In genomic region chr3:12286927-12287726, GRCh38 we compare ENCODE assay signal across 1 cellular context.
TF ChIP-seq lines count a peak whose summit lies in the region.

No MANE protein-coding gene starts in this region.

TF ChIP-seq in HepG2, 621 proteins besides CTCF, POLR2A, EP300 and RAD21 (continued from another document and continues in another):
- TF ChIP-seq GATAD1 (CRISPR knock-in tag; IDR thresholded peaks at IDR 0.05) (no peak), ZNF724P (CRISPR knock-in tag; IDR thresholded peaks at IDR 0.05; ENCODE audit: borderline replicate concordance) (no peak), ZNF484 (CRISPR knock-in tag; IDR thresholded peaks at IDR 0.05; ENCODE audit: borderline replicate concordance, low read depth) (no peak), CENPT (CRISPR knock-in tag; IDR thresholded peaks at IDR 0.05; ENCODE audit: low read depth) (no peak), PAF1 (CRISPR knock-in tag; IDR thresholded peaks at IDR 0.05) (no peak), KLF12 (CRISPR knock-in tag; IDR thresholded peaks at IDR 0.05; ENCODE audit: borderline replicate concordance) (no peak), CENPBD1 (CRISPR knock-in tag; IDR thresholded peaks at IDR 0.05; ENCODE audit: borderline replicate concordance, low read depth) (no peak), ZNF275 (CRISPR knock-in tag; IDR thresholded peaks at IDR 0.05; ENCODE audit: borderline replicate concordance) (no peak), ZNF709 (CRISPR knock-in tag; IDR thresholded peaks at IDR 0.05) (no peak), ZBTB39 (CRISPR knock-in tag; IDR thresholded peaks at IDR 0.05) (no peak), ZNF18 (CRISPR knock-in tag; IDR thresholded peaks at IDR 0.05; ENCODE audit: insufficient replicate concordance) (no peak), GATA4 (IDR thresholded peaks at IDR 0.05; ENCODE audit: borderline replicate concordance, low read depth) (no peak), HINFP (CRISPR knock-in tag; IDR thresholded peaks at IDR 0.05; ENCODE audit: low read depth) (no peak), DBP (CRISPR knock-in tag; IDR thresholded peaks at IDR 0.05; ENCODE audit: not compliant biosample characterization) (no peak), ZNF276 (CRISPR knock-in tag; IDR thresholded peaks at IDR 0.05; ENCODE audit: low read depth) (no peak), FOXP1 (IDR thresholded peaks at IDR 0.05) (no peak), FOXP1 (CRISPR knock-in tag; IDR thresholded peaks at IDR 0.05) (no peak), ZNF414 (CRISPR knock-in tag; IDR thresholded peaks at IDR 0.05) (0 out of 2 replicates have a peak, but pooled peaks have one; percentile 40), ZNF30 (CRISPR knock-in tag; IDR thresholded peaks at IDR 0.05) (no peak), SRF (IDR thresholded peaks at IDR 0.05; ENCODE audit: low read depth, low read length) (no peak), IKZF1 (IDR thresholded peaks at IDR 0.05) (no peak), ZNF660 (CRISPR knock-in tag; IDR thresholded peaks at IDR 0.05; ENCODE audit: borderline replicate concordance, low read depth) (no peak), YEATS4 (CRISPR knock-in tag; IDR thresholded peaks at IDR 0.05; ENCODE audit: borderline replicate concordance) (peak; percentile 14; the same call in 1 of the 2 replicates), TFE3 (CRISPR knock-in tag; IDR thresholded peaks at IDR 0.05) (0 out of 2 replicates have a peak, but pooled peaks have one; percentile 11), FOXJ3 (CRISPR knock-in tag; IDR thresholded peaks at IDR 0.05; ENCODE audit: borderline replicate concordance) (no peak), ZMAT3 (CRISPR knock-in tag; conservative IDR thresholded peaks at IDR 0.05) (0 out of 2 replicates have a peak, but pooled peaks have one; percentile 36), ZNF749 (CRISPR knock-in tag; IDR thresholded peaks at IDR 0.05; ENCODE audit: borderline replicate concordance) (no peak), MTA1 (CRISPR knock-in tag; IDR thresholded peaks at IDR 0.05; ENCODE audit: borderline replicate concordance) (no peak), ZNF446 (CRISPR knock-in tag; IDR thresholded peaks at IDR 0.05) (no peak; the same call in 1 of the 2 replicates), ZFX (CRISPR knock-in tag; IDR thresholded peaks at IDR 0.05; ENCODE audit: low read depth) (peak; percentile 58), MXD1 (CRISPR knock-in tag; IDR thresholded peaks at IDR 0.05) (no peak; the same call in 1 of the 2 replicates), LCORL (IDR thresholded peaks at IDR 0.05) (no peak), LCORL (CRISPR knock-in tag; IDR thresholded peaks at IDR 0.05) (peak; percentile 26; the same call in 1 of the 2 replicates), TARDBP (CRISPR knock-in tag; IDR thresholded peaks at IDR 0.05) (no peak), GABPA (IDR thresholded peaks at IDR 0.05; ENCODE audit: low read depth, low read length) (no peak), GABPA (CRISPR knock-in tag; IDR thresholded peaks at IDR 0.05; ENCODE audit: low read depth) (no peak), ZNF367 (CRISPR knock-in tag; IDR thresholded peaks at IDR 0.05; ENCODE audit: borderline replicate concordance) (no peak), SRY (CRISPR knock-in tag; IDR thresholded peaks at IDR 0.05) (peak; percentile 9; the same call in 1 of the 2 replicates), HNF4A (CRISPR knock-in tag; IDR thresholded peaks at IDR 0.05) (no peak), ZFP91 (CRISPR knock-in tag; IDR thresholded peaks at IDR 0.05; ENCODE audit: borderline replicate concordance) (0 out of 2 replicates have a peak, but pooled peaks have one; percentile 31), ZNF577 (CRISPR knock-in tag; IDR thresholded peaks at IDR 0.05; ENCODE audit: borderline replicate concordance, low read depth) (no peak), KDM2A (CRISPR knock-in tag; IDR thresholded peaks at IDR 0.05; ENCODE audit: borderline replicate concordance, low read depth) (peak; percentile 55; the same call in 1 of the 2 replicates), XRCC5 (optimal IDR thresholded peaks at IDR 0.05; ENCODE audit: low read length) (peak; percentile 12), RARA (CRISPR knock-in tag; IDR thresholded peaks at IDR 0.05) (no peak), ZNF83 (CRISPR knock-in tag; IDR thresholded peaks at IDR 0.05; ENCODE audit: borderline replicate concordance) (no peak), PCBP1 (IDR thresholded peaks at IDR 0.05; ENCODE audit: borderline replicate concordance, low read depth, low read length) (no peak), TSC22D2 (CRISPR knock-in tag; IDR thresholded peaks at IDR 0.05; ENCODE audit: borderline replicate concordance) (no peak), ZBTB25 (CRISPR knock-in tag; IDR thresholded peaks at IDR 0.05) (no peak), NFIC (IDR thresholded peaks at IDR 0.05; ENCODE audit: low read length) (no peak)
